Comparison of ENCODE assay signal across 26 cellular contexts in genomic region chr18:37577051-37577611, GRCh38. TPM values are rescaled to one million over a fixed set of nuclear protein-coding genes. Genes with fewer than 3 reads are reported as not detected.
A peak's percentile ranks its signal among the peaks of the same experiment; 100 is the strongest.
DNase-seq lines count a peak whose midpoint lies in the region; ATAC-seq, FAIRE-seq and TF ChIP-seq lines count a peak whose summit lies in the region.
"Had no signal": no experiment of that assay in that cellular context is flagged by ENCODE, and none has a peak within 500 bp of the region (broad histone marks: within the 10 kb centered on the region; RNA-seq: fewer than 3 reads in every experiment).

No MANE protein-coding gene starts in this region.

- H3K4ac ChIP-seq in H1 (replicated peaks; ENCODE audit: insufficient read length, low read depth, low read length), result peak overlapping the region; percentile 51

- peak; percentile 91 for FAIRE-seq in H1 (lab: Jason Lieb, UNC)
- FAIRE-seq: A204.1, bronchial epithelial cell had no signal

- no peak overlapping the region for H3K14ac ChIP-seq in H1 (ENCODE audit: insufficient read length)

- ATAC-seq in activated CD8-positive, alpha-beta memory T cell treated with anti-CD3 and anti-CD28 coated beads, Interleukin-2, amount 10 ng/mL, durations not matched to agents 7 days and 5 days, result no peak
- ATAC-seq in upper lobe of right lung (peak; percentile 11), HG03196 (IDR thresholded peaks at IDR 0.05; ENCODE audit: unreplicated experiment) (no peak)
- ATAC-seq: esophagus mucosa, PC-3 had no signal

- no peak overlapping the region for H3K23ac ChIP-seq in H1 (ENCODE audit: insufficient read length)

- H3K27me3 ChIP-seq in H1 (replicated peaks in 1 of 4; ENCODE audit: control insufficient read depth in 3 of 4, extremely low read depth in 1 of 4, insufficient read depth in 3 of 4, low read length in 3 of 4) (peaks cover 0 to 2% (median 0%) of the 10 kb centered on the region in 4 experiments; a peak in 3 of 7 replicates), iPS DF 6.9 (ENCODE audit: control insufficient read depth, insufficient read depth, low read length) (no peaks in the 10 kb centered on the region), upper lobe of right lung (peaks cover 3% of the 10 kb centered on the region)

- no peak for TF ChIP-seq POLR2A in H1 (IDR thresholded peaks at IDR 0.05; ENCODE audit: control extremely low read depth in 1 of 2, low read depth in 2 of 2, low read length in 2 of 2)

- no peaks in the 10 kb centered on the region for H3K36me3 Mint-ChIP-seq in activated CD8-positive, alpha-beta memory T cell treated with anti-CD3 and anti-CD28 coated beads, Interleukin-2, amount 10 ng/mL, durations not matched to agents 7 days and 5 days

- H4K20me1 ChIP-seq in H1 (replicated peaks in 1 of 2; ENCODE audit: control insufficient read depth in 1 of 2, insufficient read depth in 2 of 2, low read length in 2 of 2), result no peaks in the 10 kb centered on the region

- TF ChIP-seq EP300 in H1 (IDR thresholded peaks at IDR 0.05; ENCODE audit: borderline replicate concordance in 1 of 2, low read depth in 2 of 2, low read length in 2 of 2), result peak in 1 of 2 experiments; percentile 83; a peak in 1 of 3 replicates

- intact Hi-C loops in upper lobe of right lung (cut with DNase I), result no loop called here

- peak; percentile 8 for DNase-seq in activated CD8-positive, alpha-beta memory T cell treated with anti-CD3 and anti-CD28 coated beads, Interleukin-2, amount 10 ng/mL, durations not matched to agents 7 days and 5 days
- DNase-seq in activated CD8-positive, alpha-beta memory T cell treated with anti-CD3 and anti-CD28 coated beads, Interleukin-2, amount 50 U/mL, for 4 hours, result no peak
- DNase-seq in H1 (ENCODE audit: low read depth in 1 of 2, low spot score in 2 of 2) (peak; percentile 69 to 89), iPS DF 6.9 (ENCODE audit: low read depth, low spot score) (peak; percentile 84), upper lobe of right lung (no peak), NK-92 (lab: John Stamatoyannopoulos, UW; ENCODE audit: unreplicated experiment) (no peak)
- no peak for DNase-seq in stimulated activated CD4-positive, alpha-beta T cell treated with anti-CD3 and anti-CD28 coated beads, Interleukin-2, amount 100 ng/mL, for 24 hours
- DNase-seq: activated CD4-positive, alpha-beta T cell treated with anti-CD3 and anti-CD28 coated beads for 4 hours; activated effector memory CD4-positive, alpha-beta T cell treated with Interleukin-2 at 50 U/mL for 16 hours; C1 segment of cervical spinal cord; NCI-H187; NCI-H510A treated with DMSO at 0.1 percent for 48 hours; PC-3; stimulated activated naive CD4-positive, alpha-beta T cell treated with Interleukin-2 at 50 U/mL for 16 hours; T-helper 9 cell had no signal

- peak overlapping the region; percentile 99 for H2BK20ac ChIP-seq in H1 (ENCODE audit: low read length)

- H2AK5ac ChIP-seq in H1 (ENCODE audit: low read depth, low read length), result no peak overlapping the region; the same call in none of the 2 replicates

- H2BK12ac ChIP-seq in H1 (ENCODE audit: low read depth, low read length), result peak overlapping the region; percentile 99

- no peak overlapping the region for H3K27ac Mint-ChIP-seq in activated CD8-positive, alpha-beta memory T cell treated with anti-CD3 and anti-CD28 coated beads, Interleukin-2, amount 10 ng/mL, durations not matched to agents 7 days and 5 days

- H2BK15ac ChIP-seq in H1 (ENCODE audit: low read length), result peak overlapping the region; percentile 53; the same call in 1 of the 2 replicates

- no peak overlapping the region for H2AFZ ChIP-seq in H1 (ENCODE audit: low read length)

- peak overlapping the region; percentile 98 for H4K91ac ChIP-seq in H1 (replicated peaks; ENCODE audit: insufficient read length, low read length)

- H3K9me3 ChIP-seq in H1 (ENCODE audit: insufficient read depth in 2 of 2, low read depth in 1 of 2, low read length in 1 of 2), result no peaks in the 10 kb centered on the region
- no peaks in the 10 kb centered on the region for H3K9me3 ChIP-seq in iPS DF 6.9 (ENCODE audit: control insufficient read depth, insufficient read depth, low read length)
- H3K9me3 ChIP-seq in upper lobe of right lung, result no peaks in the 10 kb centered on the region
- H3K9me3 ChIP-seq: neutrophil, tibial nerve had no signal

- no peaks in the 10 kb centered on the region for H3K27me3 Mint-ChIP-seq in activated CD8-positive, alpha-beta memory T cell treated with anti-CD3 and anti-CD28 coated beads, Interleukin-2, amount 10 ng/mL, durations not matched to agents 7 days and 5 days

- CTCF ChIA-PET in activated CD8-positive, alpha-beta memory T cell treated with anti-CD3 and anti-CD28 coated beads, Interleukin-2, amount 10 ng/mL, durations not matched to agents 7 days and 5 days (lab: Charles Lee), result no interaction called here
- CTCF ChIA-PET in H1 (lab: Charles Lee; ENCODE audit: partially characterized antibody), result interaction anchor here (1.1 to 3.4 kb wide), 5 partner anchors 10 to 199 kb away, joined by 3 to 10 read pairs (median 3); no protein-coding TSS in a partner anchor

- H3K27ac ChIP-seq in H1 (ENCODE audit: low read depth, low read length) (peak overlapping the region; percentile 60), iPS DF 6.9 (ENCODE audit: low read length) (no peak overlapping the region), upper lobe of right lung (no peak overlapping the region)
- H3K27ac ChIP-seq: neutrophil, SK-N-MC, tibial nerve had no signal

- TF ChIP-seq CTCF in H1 (IDR thresholded peaks at IDR 0.05; ENCODE audit: control extremely low read depth in 1 of 3, insufficient read depth in 1 of 3, low read depth in 1 of 3, low read length in 3 of 3) (no peak), upper lobe of right lung (IDR thresholded peaks at IDR 0.05) (no peak)

- H2BK5ac ChIP-seq in H1 (ENCODE audit: low read depth, low read length), result peak overlapping the region; percentile 97

- H3K23me2 ChIP-seq in H1 (ENCODE audit: low read depth, low read length), result no peaks in the 10 kb centered on the region

- peak overlapping the region; percentile 91 for H3K18ac ChIP-seq in H1 (ENCODE audit: extremely low read depth, low read length)

- TF ChIP-seq RAD21 in H1 (IDR thresholded peaks at IDR 0.05 in 1 of 2, conservative IDR thresholded peaks at IDR 0.05 in 1 of 2; ENCODE audit: low read depth in 2 of 2, low read length in 2 of 2), result peak in 1 of 2 experiments; percentile 16; a peak in 3 of 4 replicates

- peak overlapping the region; percentile 67 to 86 for H3K4me2 ChIP-seq in H1 (ENCODE audit: insufficient read depth in 1 of 2, low read depth in 2 of 2, low read length in 2 of 2)

- 0 out of 2 replicates have a peak overlapping the region, but pooled peaks have one; percentile 66 for H4K8ac ChIP-seq in H1 (ENCODE audit: extremely low read depth, insufficient read depth, low read length)

- WGBS in H1 (ENCODE audit: extremely low coverage in 1 of 2, insufficient coverage in 1 of 2, insufficient read length in 1 of 2, insufficient replicate concordance in 2 of 2, low coverage in 1 of 2, low lambda C conversion rate in 2 of 2, missing lambda C conversion rate in 1 of 2), 2 experiments, result 20% methylated on average over 7 of the region's 7 CpGs; no CpG with 5 or more reads in 1 of the 2 experiments
- no CpG with 5 or more reads among the region's 7 CpGs for whole genome bisulfite sequencing in iPS DF 6.9 (ENCODE audit: insufficient coverage, insufficient read length)

- H3K4me1 ChIP-seq in H1 (replicated peaks in 1 of 4; ENCODE audit: control insufficient read depth in 3 of 4, insufficient read depth in 4 of 4, low read length in 3 of 4) (peaks cover 25 to 43% (median 31%) of the 10 kb centered on the region in 4 experiments), iPS DF 6.9 (ENCODE audit: control insufficient read depth, insufficient read depth, low read length) (peaks cover 22% of the 10 kb centered on the region), upper lobe of right lung (no peaks in the 10 kb centered on the region)

- no peaks in the 10 kb centered on the region for H3K36me3 ChIP-seq in H1 (ENCODE audit: control insufficient read depth in 2 of 4, insufficient read depth in 4 of 4, low read length in 3 of 4)
- H3K36me3 ChIP-seq in iPS DF 6.9 (ENCODE audit: control insufficient read depth, insufficient read depth, low read length), result no peaks in the 10 kb centered on the region
- no peaks in the 10 kb centered on the region for H3K36me3 ChIP-seq in upper lobe of right lung
- H3K36me3 ChIP-seq: neutrophil, tibial nerve had no signal

- no peaks in the 10 kb centered on the region for H3K79me1 ChIP-seq in H1 (ENCODE audit: low read depth, low read length)

- no peaks in the 10 kb centered on the region for H3K79me2 ChIP-seq in H1 (ENCODE audit: control insufficient read depth in 1 of 2, insufficient read depth in 2 of 2, low read length in 2 of 2)

- H3K9ac ChIP-seq in H1 (replicated peaks in 1 of 4; ENCODE audit: extremely low read depth in 1 of 4, low read depth in 3 of 4, low read length in 3 of 4), result no peak overlapping the region

- peak overlapping the region in 1 of 4 experiments; percentile 39; a peak in 2 of 8 replicates for H3K4me3 ChIP-seq in H1 (ENCODE audit: extremely low read depth in 1 of 4, insufficient read depth in 2 of 4, low read depth in 3 of 4, low read length in 4 of 4)
- H3K4me3 ChIP-seq in iPS DF 6.9 (ENCODE audit: low read length), result no peak overlapping the region
- no peak overlapping the region for H3K4me3 ChIP-seq in upper lobe of right lung
- H3K4me3 ChIP-seq: SK-N-MC, tibial nerve had no signal

- peak overlapping the region; percentile 62 for H4K5ac ChIP-seq in H1 (ENCODE audit: insufficient read length, low read depth, low read length)

- no peaks in the 10 kb centered on the region for H3K4me1 Mint-ChIP-seq in activated CD8-positive, alpha-beta memory T cell treated with anti-CD3 and anti-CD28 coated beads, Interleukin-2, amount 10 ng/mL, durations not matched to agents 7 days and 5 days

- no peak overlapping the region for H3K4me3 Mint-ChIP-seq in activated CD8-positive, alpha-beta memory T cell treated with anti-CD3 and anti-CD28 coated beads, Interleukin-2, amount 10 ng/mL, durations not matched to agents 7 days and 5 days

- POLR2A ChIA-PET in H1 (lab: Charles Lee; ENCODE audit: partially characterized antibody), result interaction anchor here (1.7 to 4.7 kb wide), 4 partner anchors 8 to 14 kb away, joined by 4 to 21 read pairs (median 6); no protein-coding TSS in a partner anchor

- H2BK120ac ChIP-seq in H1 (replicated peaks; ENCODE audit: low read depth, low read length), result peak overlapping the region; percentile 96

- H3K9me3 Mint-ChIP-seq in activated CD8-positive, alpha-beta memory T cell treated with anti-CD3 and anti-CD28 coated beads, Interleukin-2, amount 10 ng/mL, durations not matched to agents 7 days and 5 days (ENCODE audit: low read depth), result no peaks in the 10 kb centered on the region

- H3K56ac ChIP-seq in H1 (replicated peaks; ENCODE audit: insufficient read length, low read depth, low read length), result no peak overlapping the region

RNA-seq across cellular contexts. Expression of gene CELF4, which starts 11.5 kb away (rescaled TPM):
- not detected for total RNA-seq in activated CD8-positive, alpha-beta memory T cell treated with anti-CD3 and anti-CD28 coated beads, Interleukin-2, amount 10 ng/mL, durations not matched to agents 7 days and 5 days
- 3.3 and 3.4 TPM in 2 replicates for total RNA-seq in H1 (2021; fragmentation: NEBNext Ultra II Directional; extraction: Animal tissue kit (Norgen Biotek cat#: 25700))
- 1.6 and 2.8 TPM in 2 replicates for polyA plus RNA-seq in H1 (2011; rRNA removed)
- polyA plus RNA-seq in H1 (2011; cell fraction: cytosol; rRNA removed), result 1.6 TPM
- polyA plus RNA-seq in H1 (2011; cell fraction: nucleus; rRNA removed), result 4.1 TPM
- 1.6 to 3.7 TPM (median 2.9 TPM) in 4 replicates for polyA plus RNA-seq in H1 (2012, experiment 1 of 2)
- polyA plus RNA-seq in H1 (2012, experiment 2 of 2), result 1.5 TPM
- 11.9 TPM for polyA plus RNA-seq in H1 (2013, experiment 1 of 2)
- 11.2 TPM for polyA plus RNA-seq in H1 (2013, experiment 2 of 2)
- 0.63 and 0.93 TPM in 2 replicates for polyA minus RNA-seq in H1 (2011; rRNA and poly(A)+ RNA removed)
- polyA minus RNA-seq in H1 (2011; cell fraction: cytosol; rRNA and poly(A)+ RNA removed), result 1.4 TPM
- polyA minus RNA-seq in H1 (2011; cell fraction: nucleus; rRNA and poly(A)+ RNA removed), result 5.7 TPM
- total RNA-seq in upper lobe of right lung, result 1.2 TPM
- total RNA-seq: bronchial epithelial cell, esophagus mucosa, glomerular endothelial cell, kidney epithelial cell, mononuclear cell, renal cortical epithelial cell, tibial nerve had no signal

Comparison
In these comparisons a context has a peak if more than half of its experiments do, and no peak if none do; other contexts are left out.
1. DNase-seq: peak in activated CD8-positive, alpha-beta memory T cell treated with anti-CD3 and anti-CD28 coated beads, Interleukin-2, amount 10 ng/mL, durations not matched to agents 7 days and 5 days (single experiment), H1 (2 of 2) and iPS DF 6.9 (single experiment); none in activated CD8-positive, alpha-beta memory T cell treated with anti-CD3 and anti-CD28 coated beads, Interleukin-2, amount 50 U/mL, for 4 hours (single experiment), upper lobe of right lung (single experiment), NK-92 (single experiment) and stimulated activated CD4-positive, alpha-beta T cell treated with anti-CD3 and anti-CD28 coated beads, Interleukin-2, amount 100 ng/mL, for 24 hours (0 of 2).